ENCODE assay signal across 1 cellular context in the genomic region with DNA sequence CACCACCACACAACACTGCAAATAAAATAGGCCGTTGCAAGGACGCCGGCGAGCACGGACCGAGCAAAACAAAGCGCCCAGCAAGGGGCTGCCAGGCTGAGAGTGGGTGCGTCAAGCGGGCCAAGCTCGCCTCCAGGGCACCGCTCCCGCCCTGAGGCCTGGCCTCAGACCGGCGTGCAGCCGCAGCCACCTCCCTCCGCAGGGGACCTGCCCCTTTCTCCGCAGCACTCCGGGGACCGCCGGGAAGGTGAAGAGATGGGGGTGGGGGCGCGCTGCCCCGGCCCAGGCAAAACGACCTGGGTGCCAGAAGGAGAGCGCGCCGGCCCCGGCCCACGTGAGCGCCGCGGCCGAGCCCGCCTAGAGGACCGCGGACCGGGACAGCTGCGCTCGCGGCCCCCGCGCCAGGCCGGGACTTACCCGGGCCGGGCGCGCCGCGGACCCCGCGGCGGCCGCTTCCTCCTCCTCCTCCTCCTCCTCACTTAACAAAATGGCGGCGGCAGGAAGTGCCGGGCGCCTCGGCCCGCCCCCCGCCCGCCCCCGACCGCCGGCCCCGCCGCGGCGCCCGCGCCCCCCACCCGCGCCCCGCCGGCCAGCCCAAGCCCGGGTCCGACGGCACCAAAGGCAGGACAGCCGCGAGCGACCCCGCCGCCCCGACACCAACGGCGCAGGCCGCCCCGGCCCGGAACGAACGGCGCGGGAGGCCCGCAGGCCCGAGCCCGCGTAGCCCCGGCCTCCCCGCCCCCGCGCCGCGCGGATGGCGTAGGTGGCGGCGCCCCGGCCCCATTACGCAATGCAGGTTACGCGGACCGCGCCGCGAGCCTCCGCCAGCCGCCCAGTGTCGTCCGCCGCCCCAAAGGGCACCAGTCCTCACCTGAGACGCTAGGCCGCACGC.
TF ChIP-seq lines count a peak whose summit lies in the region.

No MANE protein-coding gene starts in this region.

TF ChIP-seq in HepG2, 621 proteins besides CTCF, POLR2A, EP300 and RAD21 (continued from another document):
- TF ChIP-seq SAP130 (CRISPR knock-in tag; IDR thresholded peaks at IDR 0.05; ENCODE audit: low read depth), result peak; percentile 52; the same call in 1 of the 2 replicates
- TF ChIP-seq ZFP82 (CRISPR knock-in tag; IDR thresholded peaks at IDR 0.05; ENCODE audit: borderline replicate concordance), result peak; percentile 42; the same call in 1 of the 2 replicates
- TF ChIP-seq, protein P1, sequence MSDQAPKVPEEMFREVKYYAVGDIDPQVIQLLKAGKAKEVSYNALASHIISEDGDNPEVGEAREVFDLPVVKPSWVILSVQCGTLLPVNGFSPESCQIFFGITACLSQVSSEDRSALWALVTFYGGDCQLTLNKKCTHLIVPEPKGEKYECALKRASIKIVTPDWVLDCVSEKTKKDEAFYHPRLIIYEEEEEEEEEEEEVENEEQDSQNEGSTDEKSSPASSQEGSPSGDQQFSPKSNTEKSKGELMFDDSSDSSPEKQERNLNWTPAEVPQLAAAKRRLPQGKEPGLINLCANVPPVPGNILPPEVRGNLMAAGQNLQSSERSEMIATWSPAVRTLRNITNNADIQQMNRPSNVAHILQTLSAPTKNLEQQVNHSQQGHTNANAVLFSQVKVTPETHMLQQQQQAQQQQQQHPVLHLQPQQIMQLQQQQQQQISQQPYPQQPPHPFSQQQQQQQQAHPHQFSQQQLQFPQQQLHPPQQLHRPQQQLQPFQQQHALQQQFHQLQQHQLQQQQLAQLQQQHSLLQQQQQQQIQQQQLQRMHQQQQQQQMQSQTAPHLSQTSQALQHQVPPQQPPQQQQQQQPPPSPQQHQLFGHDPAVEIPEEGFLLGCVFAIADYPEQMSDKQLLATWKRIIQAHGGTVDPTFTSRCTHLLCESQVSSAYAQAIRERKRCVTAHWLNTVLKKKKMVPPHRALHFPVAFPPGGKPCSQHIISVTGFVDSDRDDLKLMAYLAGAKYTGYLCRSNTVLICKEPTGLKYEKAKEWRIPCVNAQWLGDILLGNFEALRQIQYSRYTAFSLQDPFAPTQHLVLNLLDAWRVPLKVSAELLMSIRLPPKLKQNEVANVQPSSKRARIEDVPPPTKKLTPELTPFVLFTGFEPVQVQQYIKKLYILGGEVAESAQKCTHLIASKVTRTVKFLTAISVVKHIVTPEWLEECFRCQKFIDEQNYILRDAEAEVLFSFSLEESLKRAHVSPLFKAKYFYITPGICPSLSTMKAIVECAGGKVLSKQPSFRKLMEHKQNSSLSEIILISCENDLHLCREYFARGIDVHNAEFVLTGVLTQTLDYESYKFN (CRISPR knock-in tag; conservative IDR thresholded peaks at IDR 0.05), result 0 out of 2 replicates have a peak, but pooled peaks have one; percentile 21
- TF ChIP-seq HNRNPLL (IDR thresholded peaks at IDR 0.05; ENCODE audit: low read depth, low read length, poor library complexity, severe bottlenecking), result peak; percentile 92
- TF ChIP-seq ZNF567 (CRISPR knock-in tag; IDR thresholded peaks at IDR 0.05; ENCODE audit: borderline replicate concordance), result no peak
- TF ChIP-seq CEBPG (CRISPR knock-in tag; IDR thresholded peaks at IDR 0.05), result peak; percentile 81
- TF ChIP-seq ASH2L (IDR thresholded peaks at IDR 0.05; ENCODE audit: insufficient read length, low read depth, low read length), result peak; percentile 43
- peak; percentile 59; the same call in 1 of the 2 replicates for TF ChIP-seq HNRNPL (IDR thresholded peaks at IDR 0.05; ENCODE audit: low read depth, low read length)
